Comparison of ENCODE assay signal across 8 cellular contexts in genomic region chr1:110407260-110408210, GRCh38. TPM values are rescaled to one million over a fixed set of nuclear protein-coding genes. Genes with fewer than 3 reads are reported as not detected.
DNase-seq lines count a peak whose midpoint lies in the region; ATAC-seq lines count a peak whose summit lies in the region.

TSS of gene LAMTOR5 (minus strand) at chr1:110407694. CDS start at chr1:110407620, 74 bp downstream.

- H3K79me1 ChIP-seq in mesenchymal stem cell (replicated peaks; ENCODE audit: low read length, poor library complexity, severe bottlenecking): peaks cover 3% of the 10 kb centered on the region

- DNase-seq in COLO829 (ENCODE audit: low spot score): peak; percentile 67
- peak; percentile 90 for DNase-seq in HT-29 (ENCODE audit: low spot score)
- peak; percentile 93 for DNase-seq in NOMO-1 treated with dmso at 0.1 percent for 144 hours (lab: John Stamatoyannopoulos, UW; ENCODE audit: unreplicated experiment)
- DNase-seq in activated CD8-positive, alpha-beta memory T cell treated with anti-CD3 and anti-CD28 coated beads, Interleukin-2, amount 10 ng/mL, durations not matched to agents 7 days and 5 days: peak; percentile 96
- DNase-seq in mesenchymal stem cell: peak; percentile 94
- DNase-seq in stimulated activated CD8-positive, alpha-beta memory T cell treated with anti-CD3 and anti-CD28 coated beads, Interleukin-12 subunit alpha, Interleukin-12 subunit beta, amount 100 ng/mL, for 4 hours (ENCODE audit: low read depth): peak; percentile 76

- WGBS in mesenchymal stem cell: under 1% methylated on average over 76 of the region's 76 CpGs

- peaks cover 11% of the 10 kb centered on the region for H3K36me3 Mint-ChIP-seq in activated CD8-positive, alpha-beta memory T cell treated with anti-CD3 and anti-CD28 coated beads, Interleukin-2, amount 10 ng/mL, durations not matched to agents 7 days and 5 days

- H3K27me3 Mint-ChIP-seq in activated CD8-positive, alpha-beta memory T cell treated with anti-CD3 and anti-CD28 coated beads, Interleukin-2, amount 10 ng/mL, durations not matched to agents 7 days and 5 days: no peaks in the 10 kb centered on the region

- H3K4me3 Mint-ChIP-seq in activated CD8-positive, alpha-beta memory T cell treated with anti-CD3 and anti-CD28 coated beads, Interleukin-2, amount 10 ng/mL, durations not matched to agents 7 days and 5 days: peak within 1 kb of the TSS; percentile 98

- no peaks in the 10 kb centered on the region for H3K9me3 Mint-ChIP-seq in activated CD8-positive, alpha-beta memory T cell treated with anti-CD3 and anti-CD28 coated beads, Interleukin-2, amount 10 ng/mL, durations not matched to agents 7 days and 5 days (ENCODE audit: low read depth)

- peak within 1 kb of the TSS; percentile 64 to 79 for H3K4ac ChIP-seq in mesenchymal stem cell (ENCODE audit: low read depth in 1 of 2, low read length in 2 of 2)

- CTCF ChIA-PET in activated CD8-positive, alpha-beta memory T cell treated with anti-CD3 and anti-CD28 coated beads, Interleukin-2, amount 10 ng/mL, durations not matched to agents 7 days and 5 days (lab: Charles Lee): interaction anchor here (1.0 to 12.4 kb wide), 10 partner anchors 9 to 623 kb away, joined by 3 to 127 read pairs (median 10); partner anchors contain the start of genes KCNC4 and RBM15

- peak within 1 kb of the TSS in 1 of 2 experiments; percentile 6 for H3K23ac ChIP-seq in mesenchymal stem cell (ENCODE audit: low read length in 2 of 2)

- H3K4me3 ChIP-seq in endocrine pancreas (ENCODE audit: control insufficient read depth, insufficient read depth, low read length): peak within 1 kb of the TSS; percentile 95
- peak within 1 kb of the TSS; percentile 78 to 90 for H3K4me3 ChIP-seq in mesenchymal stem cell (ENCODE audit: insufficient read depth in 1 of 2, low read depth in 1 of 2, low read length in 2 of 2)

- H3K27ac ChIP-seq in mesenchymal stem cell (ENCODE audit: low read length, poor library complexity, severe bottlenecking): peak within 1 kb of the TSS; percentile 24

- H3K14ac ChIP-seq in mesenchymal stem cell (ENCODE audit: low read length in 2 of 2): peak within 1 kb of the TSS in 1 of 2 experiments; percentile 86

- peaks cover 25% of the 10 kb centered on the region for H3K4me1 Mint-ChIP-seq in activated CD8-positive, alpha-beta memory T cell treated with anti-CD3 and anti-CD28 coated beads, Interleukin-2, amount 10 ng/mL, durations not matched to agents 7 days and 5 days

- H2BK15ac ChIP-seq in mesenchymal stem cell (ENCODE audit: low read depth, poor library complexity, severe bottlenecking): peak within 1 kb of the TSS; percentile 74

- H2AK5ac ChIP-seq in mesenchymal stem cell (ENCODE audit: low read length, severe bottlenecking): no peak within 1 kb of the TSS

- H3K9me3 ChIP-seq in endocrine pancreas (ENCODE audit: control insufficient read depth, low read length) (no peaks in the 10 kb centered on the region), mesenchymal stem cell (ENCODE audit: control insufficient read depth, low read length) (no peaks in the 10 kb centered on the region)

- peak within 1 kb of the TSS; percentile 94 for H4K91ac ChIP-seq in mesenchymal stem cell (ENCODE audit: low read length)

- peak within 1 kb of the TSS; percentile 96 for H4K8ac ChIP-seq in mesenchymal stem cell (ENCODE audit: low read length)

- peaks cover 10% of the 10 kb centered on the region for H3K4me1 ChIP-seq in endocrine pancreas (ENCODE audit: control insufficient read depth, insufficient read depth, low read length)
- H3K4me1 ChIP-seq in mesenchymal stem cell (ENCODE audit: control insufficient read depth, insufficient read depth, low read depth, low read length): no peaks in the 10 kb centered on the region

- H3K27ac Mint-ChIP-seq in activated CD8-positive, alpha-beta memory T cell treated with anti-CD3 and anti-CD28 coated beads, Interleukin-2, amount 10 ng/mL, durations not matched to agents 7 days and 5 days: peak within 1 kb of the TSS; percentile 98

- H3K36me3 ChIP-seq in endocrine pancreas (ENCODE audit: control insufficient read depth, insufficient read depth, low read length) (no peaks in the 10 kb centered on the region), mesenchymal stem cell (ENCODE audit: control insufficient read depth in 1 of 2, insufficient read depth in 2 of 2, low read depth in 1 of 2, low read length in 2 of 2) (peaks cover 4 to 29% of the 10 kb centered on the region in 2 experiments)

- no peak within 1 kb of the TSS for H2BK12ac ChIP-seq in mesenchymal stem cell (ENCODE audit: low read length in 2 of 2)

- H3K27me3 ChIP-seq in endocrine pancreas (ENCODE audit: control insufficient read depth, insufficient read depth, low read length): no peaks in the 10 kb centered on the region
- no peaks in the 10 kb centered on the region for H3K27me3 ChIP-seq in mesenchymal stem cell (ENCODE audit: control insufficient read depth in 1 of 2, insufficient read depth in 1 of 2, low read length in 2 of 2)

- peak within 1 kb of the TSS; percentile 74 for H2AFZ ChIP-seq in mesenchymal stem cell (ENCODE audit: low read depth, low read length)

- H3K9ac ChIP-seq in endocrine pancreas (ENCODE audit: control insufficient read depth, insufficient read depth, low read length) (peak within 1 kb of the TSS; percentile 96), mesenchymal stem cell (ENCODE audit: low read length) (peak within 1 kb of the TSS; percentile 96)

- peak; percentile 70 for ATAC-seq in GM19468 (IDR thresholded peaks at IDR 0.05; ENCODE audit: extremely low read depth, unreplicated experiment)
- ATAC-seq in activated CD8-positive, alpha-beta memory T cell treated with anti-CD3 and anti-CD28 coated beads, Interleukin-2, amount 10 ng/mL, durations not matched to agents 7 days and 5 days: peak; percentile 95

- H3K4me2 ChIP-seq in mesenchymal stem cell (ENCODE audit: low read length, poor library complexity, severe bottlenecking): peak within 1 kb of the TSS; percentile 83

- peak within 1 kb of the TSS; percentile 62 for H2BK120ac ChIP-seq in mesenchymal stem cell (ENCODE audit: low read depth, low read length)

- peak within 1 kb of the TSS; percentile 87 to 93 for H3K18ac ChIP-seq in mesenchymal stem cell (ENCODE audit: low read depth in 1 of 2, low read length in 2 of 2)

- peak within 1 kb of the TSS; percentile 5 for H2BK5ac ChIP-seq in mesenchymal stem cell (ENCODE audit: low read depth, low read length, poor library complexity, severe bottlenecking)

RNA-seq across cellular contexts. Expression of gene LAMTOR5, which starts in this region (rescaled TPM):
- total RNA-seq in HT-29 (2014; rRNA removed; shearing (Covaris generic)): 106 and 140 TPM in 2 replicates
- 100 to 1,000 TPM; 109 to 130 TPM for total RNA-seq in activated CD8-positive, alpha-beta memory T cell treated with anti-CD3 and anti-CD28 coated beads, Interleukin-2, amount 10 ng/mL, durations not matched to agents 7 days and 5 days
- 272 TPM for polyA plus RNA-seq in mesenchymal stem cell (2013, experiment 1 of 2)
- polyA plus RNA-seq in mesenchymal stem cell (2013, experiment 2 of 2): 279 TPM

Comparison
In these comparisons a context has a peak if more than half of its experiments do, and no peak if none do; other contexts are left out.
1. Peak in every context shown above with its lines: DNase-seq, ATAC-seq, H3K4me3 ChIP-seq and H3K27ac ChIP-seq.